7 cellular contexts compared by ENCODE assay signal in the genomic region with DNA sequence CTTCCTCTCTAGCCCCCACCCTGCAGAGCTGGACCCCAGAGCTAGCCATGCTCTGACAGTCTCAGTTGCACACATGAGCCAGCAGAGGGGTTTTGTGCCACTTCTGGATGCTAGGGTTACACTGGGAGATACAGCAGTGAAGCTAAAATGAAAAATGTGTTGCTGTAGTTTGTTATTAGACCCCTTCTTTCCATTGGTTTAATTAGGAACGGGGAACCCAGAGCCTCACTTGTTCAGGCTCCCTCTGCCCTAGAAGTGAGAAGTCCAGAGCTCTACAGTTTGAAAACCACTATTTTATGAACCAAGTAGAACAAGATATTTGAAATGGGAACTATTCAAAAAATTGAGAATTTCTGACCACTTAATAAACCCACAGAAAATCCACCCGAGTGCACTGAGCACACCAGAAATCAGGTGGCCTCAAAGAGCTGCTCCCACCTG.
DNase-seq lines count a peak whose midpoint lies in the region; ATAC-seq and TF ChIP-seq lines count a peak whose summit lies in the region.
"Not testable (repeated sequence)": the region's sequence is repeated elsewhere in the genome, so short reads cannot be mapped to it uniquely, and the experiment has no call there.

No MANE protein-coding gene starts in this region.

- not testable (repeated sequence) for H3K4me3 ChIP-seq in HCT116 (replicated peaks in 1 of 2; ENCODE audit: low read depth in 1 of 2, low read length in 2 of 2); stomach

- H3K36me3 ChIP-seq in HCT116 (ENCODE audit: control insufficient read depth in 1 of 2, insufficient read depth in 2 of 2, low read length in 2 of 2): not testable (repeated sequence)
- peaks cover 5 to 16% (median 14%) of the 10 kb centered on the region in 4 donors for H3K36me3 ChIP-seq in stomach

- not testable (repeated sequence) for H3K9ac ChIP-seq in HCT116 (ENCODE audit: low read length)

- RAD21 ChIA-PET in HCT116 (lab: Charles Lee; ENCODE audit: low non-redundant PET in 1 of 2, low total read pairs in 2 of 2, uncharacterized antibody in 2 of 2, unreplicated experiment in 2 of 2): not testable (repeated sequence)

- H3K4me2 ChIP-seq in HCT116 (ENCODE audit: low read length): not testable (repeated sequence)

- not testable (repeated sequence) for H3K79me2 ChIP-seq in HCT116 (ENCODE audit: insufficient read depth, low read length)

- H3K9me2 ChIP-seq in HCT116 (ENCODE audit: insufficient read depth): not testable (repeated sequence)

- not testable (repeated sequence) for DNase-seq in HCT116 (ENCODE audit: low read depth, low spot score)
- peak; percentile 1 for DNase-seq in RPMI8226
- DNase-seq in activated naive CD8-positive, alpha-beta T cell treated with anti-CD3 and anti-CD28 coated beads, Interleukin-2, amount 10 ng/mL, durations not matched to agents 7 days and 5 days: peak; percentile 17
- peak; percentile 2 for DNase-seq in endothelial cell (ENCODE audit: low spot score)
- DNase-seq in left lobe of liver (ENCODE audit: low spot score): peak; percentile 28
- DNase-seq in neural crest cell (ENCODE audit: low read depth, low spot score): peak; percentile 0
- peak; percentile 19 for DNase-seq in stomach

- CTCF ChIA-PET in HCT116 (lab: Charles Lee): not testable (repeated sequence)

- not testable (repeated sequence) for H3K9me3 ChIP-seq in HCT116 (ENCODE audit: control insufficient read depth in 1 of 2, insufficient read depth in 1 of 2, low read depth in 1 of 2, low read length in 2 of 2); stomach

- H3K4me1 Mint-ChIP-seq in activated naive CD8-positive, alpha-beta T cell treated with anti-CD3 and anti-CD28 coated beads, Interleukin-2, amount 10 ng/mL, durations not matched to agents 7 days and 5 days; endothelial cell (ENCODE audit: unreplicated experiment); neural crest cell: not testable (repeated sequence)

- POLR2A ChIA-PET in HCT116 (lab: Charles Lee); activated naive CD8-positive, alpha-beta T cell treated with anti-CD3 and anti-CD28 coated beads, Interleukin-2, amount 10 ng/mL, durations not matched to agents 7 days and 5 days (lab: Charles Lee): not testable (repeated sequence)

- not testable (repeated sequence) for TF ChIP-seq EP300 in stomach (IDR thresholded peaks at IDR 0.05)

- H3K4me1 ChIP-seq in HCT116 (ENCODE audit: control insufficient read depth in 1 of 2, insufficient read depth in 2 of 2, low read length in 2 of 2): not testable (repeated sequence)
- H3K4me1 ChIP-seq in stomach: peaks cover 0 to 14% (median 9%) of the 10 kb centered on the region in 4 donors

- not testable (repeated sequence) for H3K27ac Mint-ChIP-seq in activated naive CD8-positive, alpha-beta T cell treated with anti-CD3 and anti-CD28 coated beads, Interleukin-2, amount 10 ng/mL, durations not matched to agents 7 days and 5 days; endothelial cell (ENCODE audit: unreplicated experiment); neural crest cell (ENCODE audit: unreplicated experiment)

- TSS peak; percentile 44 for BruUV-seq in HCT116 (replicated peaks; lab: Mats Ljungman, UMichigan)

- whole genome bisulfite sequencing in stomach, 5 donors: 80 to 95% (median 93%) methylated on average over 2 of the region's 2 CpGs

- not testable (repeated sequence) for H3K27ac ChIP-seq in HCT116 (ENCODE audit: low read depth, low read length); stomach

- not testable (repeated sequence) for H3K27me3 ChIP-seq in HCT116 (ENCODE audit: insufficient read depth, low read length); stomach

- not testable (repeated sequence) for H2AFZ ChIP-seq in HCT116 (ENCODE audit: low read depth, low read length, poor library complexity, severe bottlenecking)

- H4K20me1 ChIP-seq in HCT116 (ENCODE audit: insufficient read depth): not testable (repeated sequence)

- TF ChIP-seq RAD21 in HCT116 (IDR thresholded peaks at IDR 0.05; ENCODE audit: low read depth): not testable (repeated sequence)

- TF ChIP-seq POLR2A in HCT116 (IDR thresholded peaks at IDR 0.05; ENCODE audit: borderline replicate concordance, extremely low read depth, insufficient read depth, insufficient read length); stomach (IDR thresholded peaks at IDR 0.05): not testable (repeated sequence)

- not testable (repeated sequence) for H3K27me3 Mint-ChIP-seq in activated naive CD8-positive, alpha-beta T cell treated with anti-CD3 and anti-CD28 coated beads, Interleukin-2, amount 10 ng/mL, durations not matched to agents 7 days and 5 days; endothelial cell (ENCODE audit: unreplicated experiment); neural crest cell (ENCODE audit: low read depth)

- not testable (repeated sequence) for TF ChIP-seq CTCF in HCT116 (IDR thresholded peaks at IDR 0.05 in 2 of 3, conservative IDR thresholded peaks at IDR 0.05 in 1 of 3; ENCODE audit: borderline replicate concordance in 1 of 3, insufficient read depth in 1 of 3, low read depth in 2 of 3, low read length in 2 of 3); endothelial cell (IDR thresholded peaks at IDR 0.05; ENCODE audit: unreplicated experiment); neural crest cell (conservative IDR thresholded peaks at IDR 0.05); stomach (IDR thresholded peaks at IDR 0.05)

- not testable (repeated sequence) for ATAC-seq in HCT116; activated naive CD8-positive, alpha-beta T cell treated with anti-CD3 and anti-CD28 coated beads, Interleukin-2, amount 10 ng/mL, durations not matched to agents 7 days and 5 days (ENCODE audit: low read depth); left lobe of liver

- H3K36me3 Mint-ChIP-seq in activated naive CD8-positive, alpha-beta T cell treated with anti-CD3 and anti-CD28 coated beads, Interleukin-2, amount 10 ng/mL, durations not matched to agents 7 days and 5 days; endothelial cell (ENCODE audit: low read depth, unreplicated experiment); neural crest cell (ENCODE audit: low read depth): not testable (repeated sequence)

- H3K4me3 Mint-ChIP-seq in activated naive CD8-positive, alpha-beta T cell treated with anti-CD3 and anti-CD28 coated beads, Interleukin-2, amount 10 ng/mL, durations not matched to agents 7 days and 5 days; neural crest cell: not testable (repeated sequence)
- H3K4me3 Mint-ChIP-seq in endothelial cell (ENCODE audit: unreplicated experiment): peak overlapping the region; percentile 51

- intact Hi-C loops in HCT116 (cut with micrococcal nuclease); stomach (cut with DNase I; ENCODE audit: low total_unique reads): not testable (repeated sequence)

- not testable (repeated sequence) for H3K9me3 Mint-ChIP-seq in activated naive CD8-positive, alpha-beta T cell treated with anti-CD3 and anti-CD28 coated beads, Interleukin-2, amount 10 ng/mL, durations not matched to agents 7 days and 5 days; endothelial cell (ENCODE audit: unreplicated experiment); neural crest cell
